5 cellular contexts compared by ENCODE assay signal in the genomic region with DNA sequence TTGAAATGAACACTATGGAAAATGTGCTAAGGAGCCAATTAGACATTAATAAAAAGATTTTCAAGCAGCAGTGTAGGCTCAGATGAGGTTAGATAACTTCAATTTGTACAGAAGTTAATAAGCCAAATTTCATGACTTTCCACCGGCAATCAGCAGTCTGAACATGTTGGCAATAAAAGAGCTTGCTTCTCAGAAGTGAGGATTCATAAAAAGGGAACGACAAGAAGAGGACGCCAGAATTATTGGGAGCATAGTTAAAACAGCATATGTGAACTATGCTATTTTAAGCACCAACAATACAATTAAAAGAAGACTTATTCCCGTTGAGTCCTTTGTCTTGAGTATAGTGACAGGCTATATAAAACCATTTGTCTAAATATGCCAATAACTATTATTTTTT.
"Had no signal": no experiment of that assay in that cellular context is flagged by ENCODE, and none has a peak within 500 bp of the region (broad histone marks: within the 10 kb centered on the region; RNA-seq: fewer than 3 reads in every experiment).

No MANE protein-coding gene starts in this region.

- ATAC-seq: GM23338, HepG2 had no signal

- DNase-seq: H9, HCEC 1CT, KBM-7 had no signal
